ENCODE assay signal across 14 cellular contexts in the genomic region with DNA sequence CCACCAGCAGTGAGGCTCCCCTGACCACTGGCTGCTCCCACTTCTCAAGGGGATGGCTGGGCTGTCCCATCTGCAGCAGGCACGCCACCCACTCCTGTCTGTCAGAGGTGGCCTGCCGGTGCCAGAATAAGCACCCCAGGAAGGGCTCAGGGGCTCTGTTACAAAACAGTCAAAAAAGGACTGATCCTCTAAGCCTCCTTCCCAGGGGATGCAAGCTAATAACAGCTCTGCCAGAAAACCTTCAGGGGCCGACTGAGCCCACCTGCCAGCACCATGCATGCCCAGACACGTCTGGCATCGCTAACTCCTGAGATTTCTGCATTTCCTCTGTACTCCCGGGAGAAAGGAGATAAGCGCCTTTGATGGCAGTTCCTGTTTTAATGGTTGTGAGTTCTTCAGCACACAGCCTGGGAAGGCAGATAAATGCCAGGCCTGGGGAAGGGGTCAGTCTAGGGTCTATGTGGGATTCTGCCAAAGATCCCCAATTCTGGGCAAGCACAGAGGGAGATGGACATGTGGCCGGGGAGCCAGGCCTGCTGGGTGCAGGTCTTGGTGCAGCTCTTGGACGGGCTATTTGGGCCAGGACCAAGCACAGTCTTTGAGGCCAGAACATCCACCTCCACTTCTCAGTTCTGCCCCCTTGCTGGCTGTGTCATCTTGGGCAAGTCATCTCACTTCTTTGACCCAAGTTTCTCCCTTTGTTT.
A peak's percentile ranks its signal among the peaks of the same experiment; 100 is the strongest.
DNase-seq lines count a peak whose midpoint lies in the region; ATAC-seq lines count a peak whose summit lies in the region.
"Had no signal": no experiment of that assay in that cellular context is flagged by ENCODE, and none has a peak within 500 bp of the region (broad histone marks: within the 10 kb centered on the region; RNA-seq: fewer than 3 reads in every experiment).

No MANE protein-coding gene starts in this region.

- CTCF ChIA-PET in activated CD8-positive, alpha-beta memory T cell treated with anti-CD3 and anti-CD28 coated beads, Interleukin-2, amount 10 ng/mL, durations not matched to agents 7 days and 5 days (lab: Charles Lee): no interaction called here

- H4K91ac ChIP-seq in trophoblast cell (ENCODE audit: low read depth, low read length): peak overlapping the region; percentile 22

- H2AK5ac ChIP-seq in trophoblast cell (ENCODE audit: low read length): no peak overlapping the region

- no peak overlapping the region for H2AFZ ChIP-seq in trophoblast cell (ENCODE audit: insufficient read depth, low read length, poor library complexity)

- no peak overlapping the region for H3K14ac ChIP-seq in trophoblast cell (ENCODE audit: low read length)

- H3K36me3 ChIP-seq in trophoblast cell (ENCODE audit: control insufficient read depth in 1 of 2, insufficient read depth in 2 of 2, low read length in 2 of 2): no peaks in the 10 kb centered on the region

- peak overlapping the region; percentile 54 for H2BK120ac ChIP-seq in trophoblast cell (ENCODE audit: insufficient read depth, low read length, poor library complexity)

- H3K9ac ChIP-seq in trophoblast cell (ENCODE audit: low read length): no peak overlapping the region

- no peak overlapping the region for H3K4me3 Mint-ChIP-seq in activated CD8-positive, alpha-beta memory T cell treated with anti-CD3 and anti-CD28 coated beads, Interleukin-2, amount 10 ng/mL, durations not matched to agents 7 days and 5 days
- H3K4me3 Mint-ChIP-seq: activated naive CD8-positive, alpha-beta T cell treated with anti-CD3 and anti-CD28 coated beads, Interleukin-2, amount 50 U/mL, for 24 hours had no signal

- no peak overlapping the region for H2BK12ac ChIP-seq in trophoblast cell (ENCODE audit: low read length)

- peaks cover 4% of the 10 kb centered on the region in 2 experiments for H3K4me1 ChIP-seq in trophoblast cell (ENCODE audit: control insufficient read depth in 1 of 2, insufficient read depth in 2 of 2, low read length in 2 of 2)

- no peaks in the 10 kb centered on the region for H3K36me3 Mint-ChIP-seq in activated CD8-positive, alpha-beta memory T cell treated with anti-CD3 and anti-CD28 coated beads, Interleukin-2, amount 10 ng/mL, durations not matched to agents 7 days and 5 days

- no peaks in the 10 kb centered on the region for H3K4me1 Mint-ChIP-seq in activated CD8-positive, alpha-beta memory T cell treated with anti-CD3 and anti-CD28 coated beads, Interleukin-2, amount 10 ng/mL, durations not matched to agents 7 days and 5 days
- H3K4me1 Mint-ChIP-seq: activated naive CD8-positive, alpha-beta T cell treated with anti-CD3 and anti-CD28 coated beads, Interleukin-2, amount 50 U/mL, for 24 hours had no signal

- H3K9me3 ChIP-seq in trophoblast cell (ENCODE audit: insufficient read depth, low read depth, low read length): no peaks in the 10 kb centered on the region

- peaks cover 46% of the 10 kb centered on the region for H3K27me3 Mint-ChIP-seq in activated CD8-positive, alpha-beta memory T cell treated with anti-CD3 and anti-CD28 coated beads, Interleukin-2, amount 10 ng/mL, durations not matched to agents 7 days and 5 days
- H3K27me3 Mint-ChIP-seq: activated naive CD8-positive, alpha-beta T cell treated with anti-CD3 and anti-CD28 coated beads, Interleukin-2, amount 50 U/mL, for 24 hours had no signal

- H3K4ac ChIP-seq in trophoblast cell (ENCODE audit: low read depth, low read length): no peak overlapping the region

- no peaks in the 10 kb centered on the region for H3K9me3 Mint-ChIP-seq in activated CD8-positive, alpha-beta memory T cell treated with anti-CD3 and anti-CD28 coated beads, Interleukin-2, amount 10 ng/mL, durations not matched to agents 7 days and 5 days (ENCODE audit: low read depth)
- H3K9me3 Mint-ChIP-seq: activated naive CD8-positive, alpha-beta T cell treated with anti-CD3 and anti-CD28 coated beads, Interleukin-2, amount 50 U/mL, for 24 hours had no signal

- DNase-seq in NCI-H82 (lab: John Stamatoyannopoulos, UW) (peak; percentile 61), NCI-H82 treated with DMSO at 0.1 percent for 48 hours (lab: John Stamatoyannopoulos, UW; ENCODE audit: unreplicated experiment) (no peak), NCI-H2171 treated with DMSO at 0.1 percent for 48 hours (lab: John Stamatoyannopoulos, UW) (peak; percentile 88), trophoblast cell (no peak), iPS-NIHi11 (ENCODE audit: low spot score) (no peak), NCI-H1092 treated with DMSO at 0.1 percent for 48 hours (lab: John Stamatoyannopoulos, UW) (no peak)
- peak; percentile 31 for DNase-seq in activated CD8-positive, alpha-beta memory T cell treated with anti-CD3 and anti-CD28 coated beads, Interleukin-2, amount 10 ng/mL, durations not matched to agents 7 days and 5 days
- DNase-seq: activated naive CD8-positive, alpha-beta T cell treated with anti-CD3 and anti-CD28 coated beads, Interleukin-2, amount 50 U/mL, for 24 hours; Calu3; midbrain; NCI-H226; RPMI8226; T1000 had no signal

- no peak overlapping the region for H4K8ac ChIP-seq in trophoblast cell (ENCODE audit: low read depth, low read length)

- no peak overlapping the region for H2BK5ac ChIP-seq in trophoblast cell (ENCODE audit: low read depth, low read length, poor library complexity)

- no peak overlapping the region for H3K4me3 ChIP-seq in trophoblast cell (ENCODE audit: low read depth, low read length)

- WGBS in trophoblast cell (ENCODE audit: extremely low coverage, insufficient coverage, insufficient read length): no CpG with 5 or more reads among the region's 9 CpGs

- no peaks in the 10 kb centered on the region for H3K27me3 ChIP-seq in trophoblast cell (ENCODE audit: insufficient read depth, low read length)

- H3K79me2 ChIP-seq in trophoblast cell (ENCODE audit: control insufficient read depth, insufficient read depth, low read length, poor library complexity): no peaks in the 10 kb centered on the region

- no peak overlapping the region for H3K23ac ChIP-seq in trophoblast cell (ENCODE audit: low read length)

- no peak overlapping the region for H3K18ac ChIP-seq in trophoblast cell (ENCODE audit: low read length)

- H3K79me1 ChIP-seq in trophoblast cell (ENCODE audit: low read length): peaks cover 2% of the 10 kb centered on the region

- H4K12ac ChIP-seq in trophoblast cell (ENCODE audit: low read depth, low read length): no peak overlapping the region

- ATAC-seq in activated CD8-positive, alpha-beta memory T cell treated with anti-CD3 and anti-CD28 coated beads, Interleukin-2, amount 10 ng/mL, durations not matched to agents 7 days and 5 days: no peak
- ATAC-seq in HG03196 (IDR thresholded peaks at IDR 0.05; ENCODE audit: unreplicated experiment): no peak
- ATAC-seq: activated naive CD8-positive, alpha-beta T cell treated with anti-CD3 and anti-CD28 coated beads, Interleukin-2, amount 50 U/mL, for 24 hours had no signal

- H3K4me2 ChIP-seq in trophoblast cell (ENCODE audit: low read length): no peak overlapping the region

- no peak overlapping the region for H3K27ac Mint-ChIP-seq in activated CD8-positive, alpha-beta memory T cell treated with anti-CD3 and anti-CD28 coated beads, Interleukin-2, amount 10 ng/mL, durations not matched to agents 7 days and 5 days
- H3K27ac Mint-ChIP-seq: activated naive CD8-positive, alpha-beta T cell treated with anti-CD3 and anti-CD28 coated beads, Interleukin-2, amount 50 U/mL, for 24 hours had no signal

- H3K27ac ChIP-seq in trophoblast cell (ENCODE audit: low read depth, low read length): no peak overlapping the region

Comparison
In these comparisons a context has a peak if more than half of its experiments do, and no peak if none do; other contexts are left out.
1. DNase-seq: peak in NCI-H82 (single experiment), NCI-H2171 treated with DMSO at 0.1 percent for 48 hours (single experiment) and activated CD8-positive, alpha-beta memory T cell treated with anti-CD3 and anti-CD28 coated beads, Interleukin-2, amount 10 ng/mL, durations not matched to agents 7 days and 5 days (single experiment); none in NCI-H82 treated with DMSO at 0.1 percent for 48 hours (single experiment), trophoblast cell (0 of 2), iPS-NIHi11 (single experiment) and NCI-H1092 treated with DMSO at 0.1 percent for 48 hours (single experiment).